8 cellular contexts compared by ENCODE assay signal in genomic region chr1:96966536-96967138, GRCh38.
DNase-seq lines count a peak whose midpoint lies in the region; ATAC-seq and TF ChIP-seq lines count a peak whose summit lies in the region.

No MANE protein-coding gene starts in this region.

- no peaks in the 10 kb centered on the region for H3K27me3 ChIP-seq in kidney epithelial cell (ENCODE audit: control insufficient read depth, insufficient read depth, low read length)

- TF ChIP-seq CTCF in WI38 (IDR thresholded peaks at IDR 0.05; ENCODE audit: low read depth, low read length) (peak; percentile 93), cardiac fibroblast (IDR thresholded peaks at IDR 0.05; ENCODE audit: low read depth, low read length) (peak; percentile 91), kidney epithelial cell (IDR thresholded peaks at IDR 0.05; ENCODE audit: insufficient read depth, low read length, poor library complexity, severe bottlenecking) (peak; percentile 88)

- peak; percentile 95 for ATAC-seq in GM18511 (IDR thresholded peaks at IDR 0.05; ENCODE audit: unreplicated experiment)
- peak; percentile 86 for ATAC-seq in HG03025 (IDR thresholded peaks at IDR 0.05; ENCODE audit: low FRiP score, unreplicated experiment)

- H3K4me3 ChIP-seq in WI38 (ENCODE audit: low read depth, low read length) (no peak overlapping the region), cardiac fibroblast (replicated peaks in 1 of 2; ENCODE audit: low read depth in 2 of 2, low read length in 2 of 2) (peak overlapping the region in 1 of 2 donors; percentile 30), kidney epithelial cell (ENCODE audit: low read depth, low read length) (no peak overlapping the region)

- peak; percentile 64 for DNase-seq in AG08395 (ENCODE audit: low spot score)
- peak; percentile 76 for DNase-seq in NCI-H2107 treated with DMSO at 0.1 percent for 48 hours (lab: John Stamatoyannopoulos, UW; ENCODE audit: unreplicated experiment)
- peak; percentile 87 for DNase-seq in cardiac fibroblast (ENCODE audit: low read depth in 2 of 2)
- peak; percentile 19 for DNase-seq in kidney epithelial cell (ENCODE audit: low read depth)
- peak; percentile 78 to 80 for DNase-seq in stimulated activated CD4-positive, alpha-beta T cell treated with anti-CD3 and anti-CD28 coated beads, Interleukin-2, amount 100 ng/mL, for 24 hours

- no peaks in the 10 kb centered on the region for H3K36me3 ChIP-seq in kidney epithelial cell (ENCODE audit: control insufficient read depth, insufficient read depth, low read length)

Comparison
In these comparisons a context has a peak if more than half of its experiments do, and no peak if none do; other contexts are left out.
1. DNase-seq: peak in every context shown above with its lines; median percentile 87 in cardiac fibroblast; 79 in stimulated activated CD4-positive, alpha-beta T cell treated with anti-CD3 and anti-CD28 coated beads, Interleukin-2, amount 100 ng/mL, for 24 hours; 76 in NCI-H2107 treated with DMSO at 0.1 percent for 48 hours; 64 in AG08395; 19 in kidney epithelial cell.